ENCODE assay signal across 8 cellular contexts in genomic region chr20:50172347-50173013, GRCh38. TPM values are rescaled to one million over a fixed set of nuclear protein-coding genes. Genes with fewer than 3 reads are reported as not detected.
DNase-seq lines count a peak whose midpoint lies in the region; ATAC-seq lines count a peak whose summit lies in the region.

No MANE protein-coding gene starts in this region.

- peak overlapping the region; percentile 67 for H2AFZ ChIP-seq in ACC112 (ENCODE audit: low read length, unreplicated experiment)

- H3K4me2 ChIP-seq in skeletal muscle satellite cell (ENCODE audit: low read length) = peak overlapping the region; percentile 87

- DNase-seq in brain pericyte (ENCODE audit: low read depth, low spot score) = peak; percentile 66
- peak; percentile 75 for DNase-seq in iris pigment epithelial cell (ENCODE audit: low read depth)
- DNase-seq in NOMO-1 (lab: John Stamatoyannopoulos, UW; ENCODE audit: unreplicated experiment in 2 of 2) = no peak

- H3K9ac ChIP-seq in HUES6 (ENCODE audit: low read length) (peak overlapping the region; percentile 73), skeletal muscle satellite cell (ENCODE audit: low read depth, low read length) (peak overlapping the region; percentile 78)

- H3K4me3 ChIP-seq in ACC112 (ENCODE audit: low read depth, low read length) (peak overlapping the region; percentile 80), HUES6 (ENCODE audit: low read depth, low read length) (peak overlapping the region; percentile 69), skeletal muscle satellite cell (ENCODE audit: low read length) (peak overlapping the region; percentile 68)

- no peaks in the 10 kb centered on the region for H3K27me3 ChIP-seq in ACC112 (ENCODE audit: insufficient read depth, low read length)
- no peaks in the 10 kb centered on the region for H3K27me3 ChIP-seq in HUES6 (ENCODE audit: control insufficient read depth, insufficient read depth, low read length)
- no peaks in the 10 kb centered on the region for H3K27me3 ChIP-seq in skeletal muscle satellite cell (ENCODE audit: control insufficient read depth, insufficient read depth, low read length)

- no peaks in the 10 kb centered on the region for H3K79me2 ChIP-seq in ACC112 (ENCODE audit: control insufficient read depth, insufficient read depth, low read length, unreplicated experiment)

- H3K9me3 ChIP-seq in HUES6 (ENCODE audit: control insufficient read depth, insufficient read depth, low read depth, low read length) = no peaks in the 10 kb centered on the region
- no peaks in the 10 kb centered on the region for H3K9me3 ChIP-seq in skeletal muscle satellite cell (replicated peaks; ENCODE audit: low read length)

- H3K36me3 ChIP-seq in ACC112 (ENCODE audit: insufficient read depth, low read length) (no peaks in the 10 kb centered on the region), HUES6 (ENCODE audit: control insufficient read depth, insufficient read depth, low read length) (no peaks in the 10 kb centered on the region), skeletal muscle satellite cell (ENCODE audit: insufficient read depth, low read length) (no peaks in the 10 kb centered on the region)

- H3K27ac ChIP-seq in ACC112 (ENCODE audit: low read depth, low read length) (peak overlapping the region; percentile 63), HUES6 (ENCODE audit: low read depth, low read length) (peak overlapping the region; percentile 77; the same call in 1 of the 2 replicates)

- ATAC-seq in HG03521 (IDR thresholded peaks at IDR 0.05; ENCODE audit: unreplicated experiment) (no peak), HG02759 (IDR thresholded peaks at IDR 0.05; ENCODE audit: unreplicated experiment) (no peak)

- H3K4me1 ChIP-seq in ACC112 (ENCODE audit: control insufficient read depth, insufficient read depth, low read length, unreplicated experiment) (peaks cover 9% of the 10 kb centered on the region), HUES6 (ENCODE audit: control insufficient read depth, insufficient read depth, low read length) (peaks cover 19% of the 10 kb centered on the region), skeletal muscle satellite cell (ENCODE audit: control insufficient read depth, insufficient read depth, low read length) (peaks cover 16% of the 10 kb centered on the region)

RNA-seq across cellular contexts. Expression of gene CEBPB, which starts 18.1 kb away (rescaled TPM):
- 64.2 and 66.7 TPM in 2 replicates for total RNA-seq in skeletal muscle satellite cell (2012; rRNA removed)

RNA-seq across cellular contexts. Expression of gene PEDS1, which starts 19.0 kb away (rescaled TPM):
- 22.8 and 32.3 TPM in 2 replicates for total RNA-seq in skeletal muscle satellite cell (2012; rRNA removed)

RNA-seq across cellular contexts. Expression of gene UBE2V1, which starts 59.5 kb away (rescaled TPM):
- total RNA-seq in skeletal muscle satellite cell (2012; rRNA removed) = 72.8 and 83.9 TPM in 2 replicates

Comparison
In these comparisons a context has a peak if more than half of its experiments do, and no peak if none do; other contexts are left out.
1. DNase-seq: peak in brain pericyte (single experiment) and iris pigment epithelial cell (single experiment); none in NOMO-1 (0 of 2).
2. Peak in every context shown above with its lines, with median percentiles within 50 percentile points of each other: H3K4me3 ChIP-seq.